Comparison of ENCODE assay signal across 18 cellular contexts in genomic region chr16:89347807-89348206, GRCh38.
DNase-seq lines count a peak whose midpoint lies in the region; ATAC-seq, FAIRE-seq and TF ChIP-seq lines count a peak whose summit lies in the region.
"Had no signal": no experiment of that assay in that cellular context is flagged by ENCODE, and none has a peak within 500 bp of the region (broad histone marks: within the 10 kb centered on the region; RNA-seq: fewer than 3 reads in every experiment).

No MANE protein-coding gene starts in this region.

- peak; percentile 7 for FAIRE-seq in GM12878 (lab: Jason Lieb, UNC)

- H3K4me1 ChIP-seq in BLaER1 (peaks cover 100% of the 10 kb centered on the region), Panc1 (ENCODE audit: control insufficient read depth, insufficient read depth, low read length) (peaks cover 58% of the 10 kb centered on the region), GM12878 (ENCODE audit: control insufficient read depth, insufficient read depth, low read length) (peaks cover 11% of the 10 kb centered on the region)

- H3K27ac ChIP-seq in BLaER1 (no peak overlapping the region), Panc1 (ENCODE audit: low read length) (peak overlapping the region; percentile 93), GM12878 (ENCODE audit: control insufficient read depth, insufficient read depth) (no peak overlapping the region)

- H3K9me3 Mint-ChIP-seq in activated CD4-positive, alpha-beta T cell treated with anti-CD3 and anti-CD28 coated beads, Interleukin-2, amount 10 ng/mL, durations not matched to agents 24 days and 14 days = no peaks in the 10 kb centered on the region
- no peaks in the 10 kb centered on the region for H3K9me3 Mint-ChIP-seq in effector memory CD8-positive, alpha-beta T cell
- H3K9me3 Mint-ChIP-seq in T-cell = no peaks in the 10 kb centered on the region
- H3K9me3 Mint-ChIP-seq: CD8-positive, alpha-beta memory T cell; GM23338 had no signal

- no peak for TF ChIP-seq CTCF in Panc1 (IDR thresholded peaks at IDR 0.05)
- TF ChIP-seq CTCF in GM12878 (IDR thresholded peaks at IDR 0.05 in 2 of 3, conservative IDR thresholded peaks at IDR 0.05 in 1 of 3; ENCODE audit: control insufficient read depth in 2 of 3, extremely low read depth in 1 of 3, insufficient read depth in 1 of 3, low read depth in 3 of 3, low read length in 3 of 3) = no peak

- no peak overlapping the region for H3K4me3 ChIP-seq in BLaER1
- no peak overlapping the region for H3K4me3 ChIP-seq in Panc1 (ENCODE audit: low read depth in 2 of 2, low read length in 2 of 2)
- H3K4me3 ChIP-seq in GM12878 = no peak overlapping the region
- H3K4me3 ChIP-seq: GM23338 had no signal

- H4K20me1 ChIP-seq in BLaER1 = peaks cover 100% of the 10 kb centered on the region
- H4K20me1 ChIP-seq in GM12878 (ENCODE audit: control insufficient read depth, insufficient read depth) = peaks cover 16% of the 10 kb centered on the region

- H2AFZ ChIP-seq in GM12878 (ENCODE audit: control insufficient read depth, low read depth, low read length) = no peak overlapping the region
- H2AFZ ChIP-seq: GM23338 had no signal

- no peaks in the 10 kb centered on the region for H3K27me3 Mint-ChIP-seq in activated CD4-positive, alpha-beta T cell treated with anti-CD3 and anti-CD28 coated beads, Interleukin-2, amount 10 ng/mL, durations not matched to agents 24 days and 14 days
- no peaks in the 10 kb centered on the region for H3K27me3 Mint-ChIP-seq in effector memory CD8-positive, alpha-beta T cell
- no peaks in the 10 kb centered on the region for H3K27me3 Mint-ChIP-seq in T-cell
- H3K27me3 Mint-ChIP-seq: CD8-positive, alpha-beta memory T cell had no signal

- no peak for TF ChIP-seq RAD21 in GM12878 (IDR thresholded peaks at IDR 0.05; ENCODE audit: insufficient read depth, low read depth, low read length)

- H3K9ac ChIP-seq in BLaER1 (no peak overlapping the region), GM12878 (ENCODE audit: control insufficient read depth, insufficient read depth, low read length) (no peak overlapping the region)

- H3K27ac Mint-ChIP-seq in activated CD4-positive, alpha-beta T cell treated with anti-CD3 and anti-CD28 coated beads, Interleukin-2, amount 10 ng/mL, durations not matched to agents 24 days and 14 days = peak overlapping the region; percentile 69
- H3K27ac Mint-ChIP-seq in effector memory CD8-positive, alpha-beta T cell = no peak overlapping the region
- no peak overlapping the region for H3K27ac Mint-ChIP-seq in T-cell
- H3K27ac Mint-ChIP-seq: GM23338 had no signal

- no peak for TF ChIP-seq POLR2A in GM12878 (IDR thresholded peaks at IDR 0.05; ENCODE audit: low read depth, low read length)

- CTCF ChIA-PET in Panc1 (lab: Charles Lee) = no interaction called here
- CTCF ChIA-PET in GM12878 (lab: Yijun Ruan, JAX) = interaction anchor here (1.4 kb wide), 1 partner anchor 79 kb away, joined by 6 read pairs; no protein-coding TSS in a partner anchor
- CTCF ChIA-PET in T-cell (lab: Charles Lee) = no interaction called here

- RAD21 ChIA-PET in GM12878 (lab: Charles Lee; ENCODE audit: unreplicated experiment) = no interaction called here

- H3K36me3 ChIP-seq in BLaER1 = peaks cover 48% of the 10 kb centered on the region
- no peaks in the 10 kb centered on the region for H3K36me3 ChIP-seq in Panc1 (ENCODE audit: control insufficient read depth, insufficient read depth, low read length)
- peaks cover 3 to 8% of the 10 kb centered on the region in 2 experiments; a peak in 3 of 4 replicates for H3K36me3 ChIP-seq in GM12878 (ENCODE audit: control insufficient read depth in 2 of 2, insufficient read depth in 2 of 2, low read length in 1 of 2)

- H3K9me3 ChIP-seq in BLaER1 (no peaks in the 10 kb centered on the region), Panc1 (ENCODE audit: control insufficient read depth, insufficient read depth, low read depth, low read length) (no peaks in the 10 kb centered on the region), GM12878 (replicated peaks; ENCODE audit: control insufficient read depth, insufficient read depth, low read length) (no peaks in the 10 kb centered on the region)
- H3K9me3 ChIP-seq: BE2C had no signal

- H3K4me3 Mint-ChIP-seq in activated CD4-positive, alpha-beta T cell treated with anti-CD3 and anti-CD28 coated beads, Interleukin-2, amount 10 ng/mL, durations not matched to agents 24 days and 14 days = peak overlapping the region; percentile 36
- no peak overlapping the region for H3K4me3 Mint-ChIP-seq in effector memory CD8-positive, alpha-beta T cell
- H3K4me3 Mint-ChIP-seq in T-cell = no peak overlapping the region
- H3K4me3 Mint-ChIP-seq: GM23338 had no signal

- TF ChIP-seq EP300 in GM12878 (IDR thresholded peaks at IDR 0.05; ENCODE audit: borderline replicate concordance in 1 of 2, control insufficient read depth in 1 of 2, low read depth in 2 of 2, low read length in 2 of 2) = no peak

- BruUV-seq in Panc1 (replicated peaks; lab: Mats Ljungman, UMichigan) (no TSS peak), GM12878 (replicated peaks; lab: Mats Ljungman, UMichigan) (no TSS peak)

- peaks cover 67% of the 10 kb centered on the region for H3K4me1 Mint-ChIP-seq in activated CD4-positive, alpha-beta T cell treated with anti-CD3 and anti-CD28 coated beads, Interleukin-2, amount 10 ng/mL, durations not matched to agents 24 days and 14 days
- peaks cover 65 to 81% of the 10 kb centered on the region in 2 donors for H3K4me1 Mint-ChIP-seq in effector memory CD8-positive, alpha-beta T cell (ENCODE audit: low read depth in 2 of 2)
- H3K4me1 Mint-ChIP-seq in T-cell = peaks cover 92 to 96% (median 95%) of the 10 kb centered on the region in 3 donors

- intact Hi-C loops in activated CD4-positive, alpha-beta T cell treated with anti-CD3 and anti-CD28 coated beads, Interleukin-2, amount 10 ng/mL, durations not matched to agents 24 days and 14 days (cut with micrococcal nuclease) = loop anchor here (2.0 kb wide), 1 partner anchor 13 kb away; no protein-coding TSS in a partner anchor
- intact Hi-C loops in Panc1 (cut with micrococcal nuclease; ENCODE audit: unreplicated experiment) = no loop called here
- intact Hi-C loops in GM12878 (cut with micrococcal nuclease; ENCODE audit: unreplicated experiment) = no loop called here

- ATAC-seq in Panc1 (no peak), GM12878 (peak; percentile 37; the same call in 1 of the 3 replicates), T-cell (replicated peaks in 1 of 4) (no peak), HG03097 (IDR thresholded peaks at IDR 0.05; ENCODE audit: low FRiP score, unreplicated experiment) (no peak)
- no peak for ATAC-seq in effector memory CD8-positive, alpha-beta T cell (replicated peaks)
- ATAC-seq: GM23338 had no signal

- H3K36me3 Mint-ChIP-seq in activated CD4-positive, alpha-beta T cell treated with anti-CD3 and anti-CD28 coated beads, Interleukin-2, amount 10 ng/mL, durations not matched to agents 24 days and 14 days (ENCODE audit: low read depth) = peaks cover 25% of the 10 kb centered on the region
- H3K36me3 Mint-ChIP-seq in effector memory CD8-positive, alpha-beta T cell (ENCODE audit: insufficient read depth) = peaks cover 31% of the 10 kb centered on the region
- H3K36me3 Mint-ChIP-seq in T-cell = peaks cover 18% of the 10 kb centered on the region

- 55% methylated on average over 4 of the region's 4 CpGs for WGBS in GM12878 (ENCODE audit: insufficient coverage, insufficient replicate concordance, low lambda C conversion rate, missing lambda C conversion rate)

- SMC1A ChIA-PET in GM12878 (lab: Charles Lee; ENCODE audit: uncharacterized antibody, unreplicated experiment) = no interaction called here

- in situ Hi-C loops in Panc1 (cut with HindIII; ENCODE audit: low pct_unique_long_range_greater_than_20kb, low sequenced_read_pairs) (no loop called here), GM12878 (cut with MboI) (no loop called here)

- peaks cover 89% of the 10 kb centered on the region for H3K79me2 ChIP-seq in GM12878 (ENCODE audit: control insufficient read depth, insufficient read depth, low read length)

- POLR2A ChIA-PET in Panc1 (lab: Charles Lee) (no interaction called here), GM12878 (lab: Charles Lee) (interaction anchor here (0.8 kb wide), 1 partner anchor 141 kb away, joined by 6 read pairs; no protein-coding TSS in a partner anchor), T-cell (lab: Charles Lee) (no interaction called here)

- H3K27me3 ChIP-seq in BLaER1 (no peaks in the 10 kb centered on the region), Panc1 (ENCODE audit: control insufficient read depth, insufficient read depth, low read length) (no peaks in the 10 kb centered on the region), GM12878 (replicated peaks in 1 of 2; ENCODE audit: control insufficient read depth in 2 of 2, insufficient read depth in 2 of 2, low read length in 1 of 2) (no peaks in the 10 kb centered on the region)
- H3K27me3 ChIP-seq: BE2C had no signal

- DNase-seq in activated CD4-positive, alpha-beta T cell treated with anti-CD3 and anti-CD28 coated beads, Interleukin-2, amount 10 ng/mL, durations not matched to agents 24 days and 14 days = no peak
- DNase-seq in activated CD4-positive, alpha-beta T cell treated with anti-CD3 and anti-CD28 coated beads, Interleukin-2, amount 50 U/mL, for 4 hours = no peak
- DNase-seq in Panc1 (ENCODE audit: low read depth, low spot score) (no peak), GM12878 (ENCODE audit: low read depth, low spot score) (no peak), T-cell (no peak)
- no peak for DNase-seq in effector memory CD8-positive, alpha-beta T cell
- DNase-seq: 8988T, BE2C, DMS79 treated with DMSO at 0.1 percent for 48 hours, KG1, NCI-H1417 treated with DMSO at 0.1 percent for 48 hours, NCI-H1930, NCI-H446, NCI-H748 treated with DMSO at 0.1 percent for 48 hours had no signal

- H3K4me2 ChIP-seq in BLaER1 = peak overlapping the region; percentile 95
- no peak overlapping the region for H3K4me2 ChIP-seq in GM12878 (ENCODE audit: control insufficient read depth, insufficient read depth)

TF ChIP-seq in GM12878, 131 proteins besides CTCF, POLR2A, EP300 and RAD21 (continues in another document):
- TF ChIP-seq TBL1XR1 (IDR thresholded peaks at IDR 0.05; ENCODE audit: low read depth, low read length) (no peak), RB1 (IDR thresholded peaks at IDR 0.05; ENCODE audit: borderline replicate concordance) (no peak), MEF2B (IDR thresholded peaks at IDR 0.05; ENCODE audit: partially characterized antibody, poor library complexity, severe bottlenecking) (no peak), ATF7 (IDR thresholded peaks at IDR 0.05; ENCODE audit: low read depth) (no peak), GATAD2B (conservative IDR thresholded peaks at IDR 0.05; ENCODE audit: low read depth) (no peak), GABPA (IDR thresholded peaks at IDR 0.05; ENCODE audit: low read depth) (no peak)
